In the genomic region with DNA sequence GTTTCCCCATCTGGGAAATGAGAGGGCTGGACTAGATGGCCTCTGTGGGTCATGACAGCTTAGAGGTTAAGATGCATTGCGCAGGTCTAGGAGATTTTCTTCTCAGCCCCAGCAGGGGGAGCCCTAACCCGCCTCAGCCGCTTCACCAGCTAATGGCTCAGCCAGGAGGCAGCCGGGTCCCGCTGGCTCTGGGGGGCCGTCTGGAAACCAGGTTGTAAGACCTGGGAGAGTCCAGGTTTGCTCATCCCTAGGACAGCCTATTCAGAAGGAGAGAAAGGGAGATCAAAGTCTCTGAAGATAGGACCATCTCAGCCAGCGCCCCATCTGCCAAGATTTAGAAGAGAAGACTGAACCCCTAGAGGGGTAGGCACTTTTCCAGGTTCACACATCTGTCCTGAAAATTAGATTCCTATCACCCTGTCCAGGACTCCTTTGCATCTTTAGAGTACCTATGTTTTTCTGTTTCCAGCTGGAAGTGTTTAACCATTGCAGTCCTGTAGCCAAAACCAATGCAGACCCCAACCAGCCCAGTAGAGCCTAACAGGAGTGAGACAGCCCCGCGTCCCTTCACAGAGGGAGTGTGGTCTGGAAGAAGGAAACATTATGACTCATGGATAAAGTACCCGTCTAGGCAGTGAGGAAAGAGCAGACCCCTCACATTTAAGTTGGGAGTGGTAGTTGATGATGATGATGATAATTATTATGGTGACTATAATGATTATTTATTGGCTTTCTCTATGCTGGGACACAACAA, we compare ENCODE assay signal across 8 cellular contexts. TPM values are rescaled to one million over a fixed set of nuclear protein-coding genes. Genes with fewer than 3 reads are reported as not detected.
DNase-seq lines count a peak whose midpoint lies in the region; ATAC-seq and TF ChIP-seq lines count a peak whose summit lies in the region.

No MANE protein-coding gene starts in this region.

- TF ChIP-seq CTCF in AG09319 (IDR thresholded peaks at IDR 0.05; ENCODE audit: low read depth, low read length): peak; percentile 83

- ATAC-seq in GM18909 (IDR thresholded peaks at IDR 0.05; ENCODE audit: poor library complexity, unreplicated experiment): peak; percentile 71
- peak; percentile 60 for ATAC-seq in HG03159 (IDR thresholded peaks at IDR 0.05; ENCODE audit: unreplicated experiment)
- peak; percentile 93 for ATAC-seq in left lobe of liver

- no peak for DNase-seq in AG09319 (ENCODE audit: extremely low read depth, low read depth)
- DNase-seq in NCI-H345 treated with DMSO at 0.1 percent for 48 hours (lab: John Stamatoyannopoulos, UW; ENCODE audit: unreplicated experiment): peak; percentile 62
- DNase-seq in activated CD4-positive, alpha-beta T cell treated with anti-CD3 and anti-CD28 coated beads for 1 hour: peak; percentile 64
- peak; percentile 84 for DNase-seq in cerebellum (ENCODE audit: low spot score)
- peak; percentile 82 for DNase-seq in left lobe of liver (ENCODE audit: low spot score)
- DNase-seq in stimulated activated CD4-positive, alpha-beta T cell treated with anti-CD3 and anti-CD28 coated beads, Interleukin-4, amount 100 ng/mL, for 24 hours: peak; percentile 84

RNA-seq across cellular contexts. Expression of gene SPARC, which starts 27.5 kb away (rescaled TPM):
- 148 TPM for total RNA-seq in cerebellum
- 90.7 TPM for total RNA-seq in left lobe of liver
